Comparison of ENCODE assay signal across 1 cellular context in the genomic region with DNA sequence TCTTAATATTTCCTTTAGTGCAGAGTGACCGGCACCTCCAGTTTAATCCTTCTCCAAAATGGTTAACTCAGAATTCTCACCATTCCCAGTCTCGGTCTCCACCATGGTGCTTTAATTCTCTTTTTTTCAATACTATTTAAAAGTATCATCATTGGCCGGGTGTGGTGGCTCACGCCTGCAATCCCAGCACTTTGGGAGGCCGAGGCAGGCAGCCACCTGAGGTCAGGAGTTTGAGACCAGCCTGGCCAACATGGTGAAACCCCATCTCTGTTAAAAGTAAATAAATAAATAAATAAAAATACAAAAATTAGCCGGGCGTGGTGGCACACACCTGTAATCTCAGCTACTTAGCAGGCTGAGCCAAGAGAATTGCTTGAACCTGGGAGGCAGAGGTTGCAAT. TPM values are rescaled to one million over a fixed set of nuclear protein-coding genes. Genes with fewer than 3 reads are reported as not detected.
"Had no signal": no experiment of that assay in that cellular context is flagged by ENCODE, and none has a peak within 500 bp of the region (broad histone marks: within the 10 kb centered on the region; RNA-seq: fewer than 3 reads in every experiment).

No MANE protein-coding gene starts in this region.

RNA-seq across cellular contexts. Expression of a gene that starts 35.1 kb away (rescaled TPM):
- polyA plus RNA-seq: fibroblast of lung had no signal
